In genomic region chr9:117739620-117740347, GRCh38 we compare ENCODE assay signal across 17 cellular contexts. TPM values are rescaled to one million over a fixed set of nuclear protein-coding genes. Genes with fewer than 3 reads are reported as not detected.
DNase-seq lines count a peak whose midpoint lies in the region; ATAC-seq and TF ChIP-seq lines count a peak whose summit lies in the region.
"Had no signal": no experiment of that assay in that cellular context is flagged by ENCODE, and none has a peak within 500 bp of the region (broad histone marks: within the 10 kb centered on the region; RNA-seq: fewer than 3 reads in every experiment).

No MANE protein-coding gene starts in this region.

- no peaks in the 10 kb centered on the region for H3K79me1 ChIP-seq in mesenchymal stem cell (replicated peaks; ENCODE audit: low read length, poor library complexity, severe bottlenecking)

- H3K4me1 ChIP-seq in mesenchymal stem cell (ENCODE audit: control insufficient read depth, insufficient read depth, low read depth, low read length), result peaks cover 1% of the 10 kb centered on the region

- H2BK15ac ChIP-seq in mesenchymal stem cell (ENCODE audit: low read depth, poor library complexity, severe bottlenecking), result no peak overlapping the region

- TF ChIP-seq CTCF in GM12865 (IDR thresholded peaks at IDR 0.05; ENCODE audit: insufficient read depth, low read depth, low read length, missing control alignments), result no peak

- no peak overlapping the region for H2BK120ac ChIP-seq in mesenchymal stem cell (ENCODE audit: low read depth, low read length)

- H3K9ac ChIP-seq in mesenchymal stem cell (ENCODE audit: low read length), result no peak overlapping the region

- H3K14ac ChIP-seq in mesenchymal stem cell (ENCODE audit: low read length in 2 of 2), result no peak overlapping the region

- no peak overlapping the region for H4K91ac ChIP-seq in mesenchymal stem cell (ENCODE audit: low read length)

- no peak overlapping the region for H3K4ac ChIP-seq in mesenchymal stem cell (ENCODE audit: low read depth in 1 of 2, low read length in 2 of 2)

- no peak overlapping the region for H3K4me2 ChIP-seq in mesenchymal stem cell (ENCODE audit: low read length, poor library complexity, severe bottlenecking)

- no peak overlapping the region for H2BK5ac ChIP-seq in mesenchymal stem cell (ENCODE audit: low read depth, low read length, poor library complexity, severe bottlenecking)

- WGBS in mesenchymal stem cell, result 91% methylated on average over 10 of the region's 11 CpGs

- DNase-seq in GM12865 (ENCODE audit: low read depth), result peak; percentile 45
- peak; percentile 65 for DNase-seq in NCI-H2227 treated with DMSO at 0.1 percent for 48 hours (lab: John Stamatoyannopoulos, UW)
- DNase-seq in caudate nucleus (lab: John Stamatoyannopoulos, UW), result peak in 13 of 61 donors; percentile 17 to 61 (median 25)
- no peak for DNase-seq in mesenchymal stem cell
- DNase-seq in cortex of kidney (lab: John Stamatoyannopoulos, UW), result no peak
- no peak for DNase-seq in NK-92 (lab: John Stamatoyannopoulos, UW; ENCODE audit: unreplicated experiment)
- DNase-seq: ACHN; C1 segment of cervical spinal cord; Calu3; CD4-positive, alpha-beta T cell; DMS 273 treated with DMSO at 0.1 percent for 48 hours; HCEC 1CT; HFFc6; IMR-90; KG1 had no signal

- H2AK5ac ChIP-seq in mesenchymal stem cell (ENCODE audit: low read length, severe bottlenecking), result no peak overlapping the region

- no peak overlapping the region for H2BK12ac ChIP-seq in mesenchymal stem cell (ENCODE audit: low read length in 2 of 2)

- no peak overlapping the region for H2AFZ ChIP-seq in mesenchymal stem cell (ENCODE audit: low read depth, low read length)

- H3K9me3 ChIP-seq in mesenchymal stem cell (ENCODE audit: control insufficient read depth, low read length), result no peaks in the 10 kb centered on the region

- no peak overlapping the region for H4K8ac ChIP-seq in mesenchymal stem cell (ENCODE audit: low read length)

- H3K27me3 ChIP-seq in mesenchymal stem cell (ENCODE audit: control insufficient read depth in 1 of 2, insufficient read depth in 1 of 2, low read length in 2 of 2), result peaks cover 0 to 23% of the 10 kb centered on the region in 2 experiments

- no peak overlapping the region for H3K18ac ChIP-seq in mesenchymal stem cell (ENCODE audit: low read depth in 1 of 2, low read length in 2 of 2)

- H3K23ac ChIP-seq in mesenchymal stem cell (ENCODE audit: low read length in 2 of 2), result no peak overlapping the region

- H3K4me3 ChIP-seq in GM12865 (ENCODE audit: low read depth, low read length) (no peak overlapping the region), mesenchymal stem cell (ENCODE audit: insufficient read depth in 1 of 2, low read depth in 1 of 2, low read length in 2 of 2) (no peak overlapping the region)

- peaks cover 0 to under 1% of the 10 kb centered on the region in 2 experiments for H3K36me3 ChIP-seq in mesenchymal stem cell (ENCODE audit: control insufficient read depth in 1 of 2, insufficient read depth in 2 of 2, low read depth in 1 of 2, low read length in 2 of 2)

- ATAC-seq in GM18868 (IDR thresholded peaks at IDR 0.05; ENCODE audit: unreplicated experiment) (peak; percentile 54), GM18858 (IDR thresholded peaks at IDR 0.05; ENCODE audit: unreplicated experiment) (no peak)

- H3K27ac ChIP-seq in caudate nucleus (ENCODE audit: low read depth, low read length), result peak overlapping the region; percentile 81
- no peak overlapping the region for H3K27ac ChIP-seq in mesenchymal stem cell (ENCODE audit: low read length, poor library complexity, severe bottlenecking)

RNA-seq across cellular contexts. Expression of gene TLR4, which starts 35.6 kb away (rescaled TPM):
- polyA plus RNA-seq in mesenchymal stem cell (2013, experiment 1 of 2), result 16.9 TPM
- 16.9 TPM for polyA plus RNA-seq in mesenchymal stem cell (2013, experiment 2 of 2)
- polyA plus RNA-seq: IMR-90 had no signal

Comparison
In these comparisons a context has a peak if more than half of its experiments do, and no peak if none do; other contexts are left out.
1. DNase-seq: peak in GM12865 (single experiment) and NCI-H2227 treated with DMSO at 0.1 percent for 48 hours (single experiment); none in mesenchymal stem cell (single experiment), cortex of kidney (single experiment) and NK-92 (single experiment).